In the genomic region with DNA sequence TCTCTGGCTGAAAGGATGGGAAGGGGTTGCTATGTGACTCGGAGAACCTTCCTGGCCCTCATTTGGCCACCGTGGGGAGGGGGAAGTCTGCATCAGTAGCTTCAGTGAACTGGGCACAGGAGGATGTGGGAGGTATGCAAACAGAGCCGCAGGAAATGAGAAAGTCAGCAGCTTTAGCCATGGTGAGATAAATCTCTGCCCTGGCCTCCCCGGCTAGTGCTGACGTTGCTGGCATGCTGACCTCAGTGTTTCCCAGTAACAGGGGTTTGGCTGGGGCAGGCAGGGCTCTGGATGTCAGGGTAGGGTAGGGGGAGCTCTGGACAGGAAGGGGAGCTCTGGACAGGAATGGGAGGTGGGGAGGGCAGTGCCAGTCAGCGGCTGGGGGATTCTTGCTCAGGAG, we compare ENCODE assay signal across 8 cellular contexts. TPM values are rescaled to one million over a fixed set of nuclear protein-coding genes. Genes with fewer than 3 reads are reported as not detected.
A peak's percentile ranks its signal among the peaks of the same experiment; 100 is the strongest.
DNase-seq lines count a peak whose midpoint lies in the region; ATAC-seq and TF ChIP-seq lines count a peak whose summit lies in the region.

No MANE protein-coding gene starts in this region.

- intact Hi-C loops in colonic mucosa (cut with DNase I) = loop anchor here (1.0 to 10.0 kb wide), 2 partner anchors 66 to 173 kb away; no protein-coding TSS in a partner anchor

- H3K4me1 Mint-ChIP-seq in naive thymus-derived CD8-positive, alpha-beta T cell = peaks cover 29 to 58% (median 53%) of the 10 kb centered on the region in 4 donors

- no peaks in the 10 kb centered on the region for H3K36me3 Mint-ChIP-seq in naive thymus-derived CD8-positive, alpha-beta T cell

- H3K4me3 Mint-ChIP-seq in naive thymus-derived CD8-positive, alpha-beta T cell = peak overlapping the region in 8 of 10 donors; percentile 42 to 90 (median 78)

- H3K9me3 ChIP-seq in colonic mucosa = no peaks in the 10 kb centered on the region

- DNase-seq in GM10248 (ENCODE audit: extremely low spot score) = peak; percentile 55
- DNase-seq in HT1080 (ENCODE audit: low read depth) = peak; percentile 80
- peak; percentile 32 for DNase-seq in colonic mucosa
- DNase-seq in naive thymus-derived CD8-positive, alpha-beta T cell = no peak
- DNase-seq in activated effector memory CD4-positive, alpha-beta T cell treated with Interleukin-2 at 50 U/mL for 16 hours = no peak
- no peak for DNase-seq in occipital lobe (lab: John Stamatoyannopoulos, UW)

- no peak overlapping the region for H3K27ac ChIP-seq in colonic mucosa

- no peaks in the 10 kb centered on the region for H3K36me3 ChIP-seq in colonic mucosa

- peak overlapping the region; percentile 90 to 99 (median 98) for H3K27ac Mint-ChIP-seq in naive thymus-derived CD8-positive, alpha-beta T cell

- no peaks in the 10 kb centered on the region for H3K27me3 ChIP-seq in colonic mucosa

- CTCF ChIA-PET in GM10248 (lab: Yijun Ruan, JAX) = interaction anchor here (0.6 to 8.8 kb wide), 51 partner anchors 9 to 439 kb away, joined by 3 to 164 read pairs (median 7); a partner anchor contains a TSS

- no peak for ATAC-seq in naive thymus-derived CD8-positive, alpha-beta T cell
- ATAC-seq in HG02981 (IDR thresholded peaks at IDR 0.05; ENCODE audit: unreplicated experiment) (no peak), HG03039 (IDR thresholded peaks at IDR 0.05; ENCODE audit: unreplicated experiment) (no peak)

- no peak overlapping the region for H3K4me3 ChIP-seq in colonic mucosa

- no peaks in the 10 kb centered on the region for H3K9me3 Mint-ChIP-seq in naive thymus-derived CD8-positive, alpha-beta T cell

- no peak overlapping the region for H3K9ac ChIP-seq in colonic mucosa (ENCODE audit: low read depth in 2 of 2, low read length in 2 of 2)

- POLR2A ChIA-PET in GM10248 (lab: Yijun Ruan, JAX) = interaction anchor here (1.0 kb wide), 1 partner anchor 181 kb away, joined by 3 read pairs; no protein-coding TSS in a partner anchor
- POLR2A ChIA-PET in naive thymus-derived CD8-positive, alpha-beta T cell (lab: Charles Lee) = interaction anchor here (1.1 to 8.7 kb wide), 11 partner anchors 26 to 201 kb away, joined by 3 to 123 read pairs (median 11); a partner anchor contains a TSS

- no peaks in the 10 kb centered on the region for H3K4me1 ChIP-seq in colonic mucosa

- no peak for TF ChIP-seq CTCF in GM10248 (IDR thresholded peaks at IDR 0.05; ENCODE audit: control extremely low read depth, extremely low read depth, low read depth, missing control alignments)
- TF ChIP-seq CTCF in colonic mucosa (IDR thresholded peaks at IDR 0.05) = no peak

- H3K27me3 Mint-ChIP-seq in naive thymus-derived CD8-positive, alpha-beta T cell = no peaks in the 10 kb centered on the region

RNA-seq across cellular contexts. Expression of a gene that starts 2.3 kb away (rescaled TPM):
- total RNA-seq in HT1080 (2014; rRNA removed; shearing (Covaris generic)) = 0.13 TPM in 1 of 2 replicates, not detected in the other
- polyA plus RNA-seq in HT1080 (2015; cell fraction: cytosol; rRNA removed) = not detected in 2 replicates
- not detected in 2 replicates for polyA plus RNA-seq in HT1080 (2015; cell fraction: nucleus; rRNA removed)
- total RNA-seq in colonic mucosa (not detected), occipital lobe (0.31 TPM)
- 1 to 10 TPM; 1.5 to 1.8 TPM for total RNA-seq in naive thymus-derived CD8-positive, alpha-beta T cell
- 1 to 10 TPM in 2 of 3 donors, under 1 TPM in 1; 0.66 to 2.4 (median 1.6) TPM for polyA plus RNA-seq in naive thymus-derived CD8-positive, alpha-beta T cell

RNA-seq across cellular contexts. Expression of a gene that starts 16.6 kb away (rescaled TPM):
- total RNA-seq in HT1080 (2014; rRNA removed; shearing (Covaris generic)) = not detected in 2 replicates
- polyA plus RNA-seq in HT1080 (2015; cell fraction: cytosol; rRNA removed) = not detected in 2 replicates
- not detected in 2 replicates for polyA plus RNA-seq in HT1080 (2015; cell fraction: nucleus; rRNA removed)
- total RNA-seq in colonic mucosa = not detected
- not detected for total RNA-seq in naive thymus-derived CD8-positive, alpha-beta T cell
- not detected for polyA plus RNA-seq in naive thymus-derived CD8-positive, alpha-beta T cell
- total RNA-seq in occipital lobe = not detected

RNA-seq across cellular contexts. Expression of a gene that starts 26.1 kb away (rescaled TPM):
- total RNA-seq in HT1080 (2014; rRNA removed; shearing (Covaris generic)) = 82.8 and 89.1 TPM in 2 replicates
- polyA plus RNA-seq in HT1080 (2015; cell fraction: cytosol; rRNA removed) = 39.0 and 61.4 TPM in 2 replicates
- polyA plus RNA-seq in HT1080 (2015; cell fraction: nucleus; rRNA removed) = 41.8 and 45.4 TPM in 2 replicates
- total RNA-seq in colonic mucosa (10 to 100 TPM; 56.2 to 59.2 TPM), occipital lobe (17.9 TPM)
- total RNA-seq in naive thymus-derived CD8-positive, alpha-beta T cell = 10 to 100 TPM; 39.4 to 49.0 TPM
- polyA plus RNA-seq in naive thymus-derived CD8-positive, alpha-beta T cell = 100 to 1,000 TPM in 1 of 3 donors, 10 to 100 TPM in 2; 62.7 to 122 (median 78.5) TPM

RNA-seq across cellular contexts. Expression of a gene that starts 26.5 kb away (rescaled TPM):
- 78.0 and 89.7 TPM in 2 replicates for total RNA-seq in HT1080 (2014; rRNA removed; shearing (Covaris generic))
- polyA plus RNA-seq in HT1080 (2015; cell fraction: cytosol; rRNA removed) = 57.1 and 59.9 TPM in 2 replicates
- 442 and 517 TPM in 2 replicates for polyA plus RNA-seq in HT1080 (2015; cell fraction: nucleus; rRNA removed)
- total RNA-seq in colonic mucosa = 100 to 1,000 TPM in 1 of 2 donors, 10 to 100 TPM in 1; 99.4 to 154 TPM
- 100 to 1,000 TPM; 311 to 322 TPM for total RNA-seq in naive thymus-derived CD8-positive, alpha-beta T cell
- 10 to 100 TPM in 1 of 3 donors, 1 to 10 TPM in 2; 6.3 to 14.1 (median 8.6) TPM for polyA plus RNA-seq in naive thymus-derived CD8-positive, alpha-beta T cell
- 67.8 TPM for total RNA-seq in occipital lobe

Comparison
In these comparisons a context has a peak if more than half of its experiments do, and no peak if none do; other contexts are left out.
1. DNase-seq: peak in GM10248 (single experiment), HT1080 (single experiment) and colonic mucosa (single experiment); none in naive thymus-derived CD8-positive, alpha-beta T cell (0 of 10), activated effector memory CD4-positive, alpha-beta T cell treated with Interleukin-2 at 50 U/mL for 16 hours (single experiment) and occipital lobe (single experiment).